1 cellular context compared by ENCODE assay signal in genomic region chr21:44973598-44973997, GRCh38.
TF ChIP-seq lines count a peak whose summit lies in the region.

No MANE protein-coding gene starts in this region.

TF ChIP-seq in HEK293, 187 proteins besides CTCF, POLR2A, EP300 and RAD21 (continued from another document):
- no peak for TF ChIP-seq ZSCAN18 (tag by site-specific recombination; IDR thresholded peaks at IDR 0.05)
- TF ChIP-seq GLIS1 (tag by site-specific recombination; IDR thresholded peaks at IDR 0.05), result peak; percentile 95
- no peak for TF ChIP-seq ZNF16 (tag by site-specific recombination; IDR thresholded peaks at IDR 0.05; ENCODE audit: low read depth)
- TF ChIP-seq ZNF416 (tag by site-specific recombination; IDR thresholded peaks at IDR 0.05), result no peak
